ENCODE assay signal across 23 cellular contexts in genomic region chr10:2019281-2019680, GRCh38.
DNase-seq lines count a peak whose midpoint lies in the region; ATAC-seq, FAIRE-seq and TF ChIP-seq lines count a peak whose summit lies in the region.
"Had no signal": no experiment of that assay in that cellular context is flagged by ENCODE, and none has a peak within 500 bp of the region (broad histone marks: within the 10 kb centered on the region; RNA-seq: fewer than 3 reads in every experiment).

No MANE protein-coding gene starts in this region.

- H4K91ac ChIP-seq in trophoblast cell (ENCODE audit: low read depth, low read length), result no peak overlapping the region

- H2AFZ ChIP-seq in trophoblast cell (ENCODE audit: insufficient read depth, low read length, poor library complexity), result no peak overlapping the region
- H2AFZ ChIP-seq: GM23338 had no signal

- no peak for TF ChIP-seq CTCF in Caco-2 (IDR thresholded peaks at IDR 0.05; ENCODE audit: insufficient read depth in 1 of 2, low read depth in 1 of 2, low read length in 1 of 2, severe bottlenecking in 1 of 2, unreplicated experiment in 1 of 2)

- H3K4me2 ChIP-seq in trophoblast cell (ENCODE audit: low read length), result no peak overlapping the region
- H3K4me2 ChIP-seq: A549, GM23338 had no signal

- no peaks in the 10 kb centered on the region for H3K27me3 ChIP-seq in trophoblast cell (ENCODE audit: insufficient read depth, low read length)
- no peaks in the 10 kb centered on the region for H3K27me3 ChIP-seq in Caco-2 (replicated peaks; ENCODE audit: control insufficient read depth, insufficient read depth, low read length)

- no TSS peak for BruUV-seq in Caco-2 (replicated peaks; lab: Mats Ljungman, UMichigan)

- H2BK12ac ChIP-seq in trophoblast cell (ENCODE audit: low read length), result no peak overlapping the region

- H3K27ac Mint-ChIP-seq in stimulated activated naive CD8-positive, alpha-beta T cell treated with anti-CD3 and anti-CD28 coated beads, Interleukin-15, Interleukin-2, amounts not matched to agents 100 ng/mL and 50 ng/mL, for 24 hours, result peak overlapping the region; percentile 40
- H3K27ac Mint-ChIP-seq in stimulated activated naive CD8-positive, alpha-beta T cell treated with anti-CD3 and anti-CD28 coated beads, Interleukin-15, amount 100 ng/mL, for 72 hours, result no peak overlapping the region
- H3K27ac Mint-ChIP-seq in Caco-2 (ENCODE audit: unreplicated experiment), result no peak overlapping the region
- H3K27ac Mint-ChIP-seq: CD4-positive, alpha-beta T cell; GM23338; HFFc6 had no signal

- no peaks in the 10 kb centered on the region for H3K79me2 ChIP-seq in trophoblast cell (ENCODE audit: control insufficient read depth, insufficient read depth, low read length, poor library complexity)

- H3K4ac ChIP-seq in trophoblast cell (ENCODE audit: low read depth, low read length), result no peak overlapping the region

- H2AK5ac ChIP-seq in trophoblast cell (ENCODE audit: low read length), result no peak overlapping the region

- H2BK120ac ChIP-seq in trophoblast cell (ENCODE audit: insufficient read depth, low read length, poor library complexity), result no peak overlapping the region

- no CpG with 5 or more reads among the region's 3 CpGs for WGBS in trophoblast cell (ENCODE audit: extremely low coverage, insufficient coverage, insufficient read length)

- DNase-seq in stimulated activated naive CD8-positive, alpha-beta T cell treated with anti-CD3 and anti-CD28 coated beads, Interleukin-15, amount 100 ng/mL, for 72 hours, result no peak
- DNase-seq in NCI-H1694 (lab: John Stamatoyannopoulos, UW) (peak; percentile 45), NCI-H2171 treated with DMSO at 0.1 percent for 48 hours (lab: John Stamatoyannopoulos, UW) (peak; percentile 22), trophoblast cell (no peak), Caco-2 (no peak), HTR-8/SVneo (ENCODE audit: insufficient read length, low spot score) (no peak)
- DNase-seq: 8988T; Calu3; CD4-positive, alpha-beta T cell; CD8-positive, alpha-beta memory T cell; DMS53; DMS79 treated with DMSO at 0.1 percent for 48 hours; GF-D8; HFFc6 had no signal

- no peak overlapping the region for H3K4me3 Mint-ChIP-seq in stimulated activated naive CD8-positive, alpha-beta T cell treated with anti-CD3 and anti-CD28 coated beads, Interleukin-15, Interleukin-2, amounts not matched to agents 100 ng/mL and 50 ng/mL, for 24 hours
- no peak overlapping the region for H3K4me3 Mint-ChIP-seq in stimulated activated naive CD8-positive, alpha-beta T cell treated with anti-CD3 and anti-CD28 coated beads, Interleukin-15, amount 100 ng/mL, for 72 hours
- H3K4me3 Mint-ChIP-seq in Caco-2 (ENCODE audit: unreplicated experiment), result no peak overlapping the region
- H3K4me3 Mint-ChIP-seq: CD4-positive, alpha-beta T cell; CD8-positive, alpha-beta memory T cell; GM23338; HFFc6 had no signal

- POLR2A ChIA-PET in Caco-2 (lab: Charles Lee), result no interaction called here

- H3K4me1 ChIP-seq in trophoblast cell (ENCODE audit: control insufficient read depth in 1 of 2, insufficient read depth in 2 of 2, low read length in 2 of 2) (no peaks in the 10 kb centered on the region), Caco-2 (no peaks in the 10 kb centered on the region)
- H3K4me1 ChIP-seq: A549, HAP-1 had no signal

- H3K4me1 Mint-ChIP-seq in stimulated activated naive CD8-positive, alpha-beta T cell treated with anti-CD3 and anti-CD28 coated beads, Interleukin-15, Interleukin-2, amounts not matched to agents 100 ng/mL and 50 ng/mL, for 24 hours (ENCODE audit: low read depth), result no peaks in the 10 kb centered on the region
- H3K4me1 Mint-ChIP-seq in stimulated activated naive CD8-positive, alpha-beta T cell treated with anti-CD3 and anti-CD28 coated beads, Interleukin-15, amount 100 ng/mL, for 72 hours, result no peaks in the 10 kb centered on the region
- peaks cover 3% of the 10 kb centered on the region for H3K4me1 Mint-ChIP-seq in Caco-2 (ENCODE audit: low read depth, unreplicated experiment)
- H3K4me1 Mint-ChIP-seq: CD8-positive, alpha-beta memory T cell; GM23338 had no signal

- H3K27me3 Mint-ChIP-seq in stimulated activated naive CD8-positive, alpha-beta T cell treated with anti-CD3 and anti-CD28 coated beads, Interleukin-15, Interleukin-2, amounts not matched to agents 100 ng/mL and 50 ng/mL, for 24 hours, result no peaks in the 10 kb centered on the region
- peaks cover 8% of the 10 kb centered on the region for H3K27me3 Mint-ChIP-seq in stimulated activated naive CD8-positive, alpha-beta T cell treated with anti-CD3 and anti-CD28 coated beads, Interleukin-15, amount 100 ng/mL, for 72 hours
- H3K27me3 Mint-ChIP-seq in Caco-2 (ENCODE audit: insufficient read depth, unreplicated experiment), result peaks cover 4% of the 10 kb centered on the region
- H3K27me3 Mint-ChIP-seq: CD4-positive, alpha-beta T cell had no signal

- H3K79me1 ChIP-seq in trophoblast cell (ENCODE audit: low read length), result no peaks in the 10 kb centered on the region

- no peak overlapping the region for H3K14ac ChIP-seq in trophoblast cell (ENCODE audit: low read length)

- no peak overlapping the region for H3K4me3 ChIP-seq in trophoblast cell (ENCODE audit: low read depth, low read length)
- H3K4me3 ChIP-seq in Caco-2 (ENCODE audit: low read depth, low read length), result no peak overlapping the region
- H3K4me3 ChIP-seq: A549, GM23338, HAP-1 had no signal

- CTCF ChIA-PET in Caco-2 (lab: Charles Lee), result interaction anchor here (0.5 kb wide), 1 partner anchor 22 kb away, joined by 3 read pairs; no protein-coding TSS in a partner anchor

- peak overlapping the region; percentile 69 for H3K9ac ChIP-seq in trophoblast cell (ENCODE audit: low read length)

- no peak overlapping the region for H2BK5ac ChIP-seq in trophoblast cell (ENCODE audit: low read depth, low read length, poor library complexity)

- intact Hi-C loops in Caco-2 (cut with micrococcal nuclease; ENCODE audit: unreplicated experiment), result no loop called here

- no peak for ATAC-seq in stimulated activated naive CD8-positive, alpha-beta T cell treated with anti-CD3 and anti-CD28 coated beads, Interleukin-15, amount 100 ng/mL, for 72 hours
- no peak for ATAC-seq in GM18519 (IDR thresholded peaks at IDR 0.05; ENCODE audit: low FRiP score, unreplicated experiment)
- ATAC-seq: A549, GM23338 had no signal

- no peak overlapping the region for H4K8ac ChIP-seq in trophoblast cell (ENCODE audit: low read depth, low read length)

- H4K12ac ChIP-seq in trophoblast cell (ENCODE audit: low read depth, low read length), result no peak overlapping the region

- FAIRE-seq in HTR-8/SVneo (lab: Jason Lieb, UNC), result no peak
- FAIRE-seq: A549, GM12891, GM18507, H54 had no signal

- H3K9me3 ChIP-seq in trophoblast cell (ENCODE audit: insufficient read depth, low read depth, low read length), result peaks cover 4% of the 10 kb centered on the region
- no peaks in the 10 kb centered on the region for H3K9me3 ChIP-seq in Caco-2
- H3K9me3 ChIP-seq: A549, HAP-1 had no signal

- H3K36me3 Mint-ChIP-seq in stimulated activated naive CD8-positive, alpha-beta T cell treated with anti-CD3 and anti-CD28 coated beads, Interleukin-15, Interleukin-2, amounts not matched to agents 100 ng/mL and 50 ng/mL, for 24 hours (ENCODE audit: low read depth), result no peaks in the 10 kb centered on the region
- H3K36me3 Mint-ChIP-seq in Caco-2 (ENCODE audit: insufficient read depth, unreplicated experiment), result no peaks in the 10 kb centered on the region
- H3K36me3 Mint-ChIP-seq: CD14-positive monocyte; CD8-positive, alpha-beta memory T cell had no signal

- no peaks in the 10 kb centered on the region for H3K9me3 Mint-ChIP-seq in stimulated activated naive CD8-positive, alpha-beta T cell treated with anti-CD3 and anti-CD28 coated beads, Interleukin-15, Interleukin-2, amounts not matched to agents 100 ng/mL and 50 ng/mL, for 24 hours
- no peaks in the 10 kb centered on the region for H3K9me3 Mint-ChIP-seq in stimulated activated naive CD8-positive, alpha-beta T cell treated with anti-CD3 and anti-CD28 coated beads, Interleukin-15, amount 100 ng/mL, for 72 hours
- H3K9me3 Mint-ChIP-seq in Caco-2 (ENCODE audit: unreplicated experiment), result no peaks in the 10 kb centered on the region
- H3K9me3 Mint-ChIP-seq: CD4-positive, alpha-beta T cell; GM23338 had no signal

- H3K18ac ChIP-seq in trophoblast cell (ENCODE audit: low read length), result no peak overlapping the region

- H3K36me3 ChIP-seq in trophoblast cell (ENCODE audit: control insufficient read depth in 1 of 2, insufficient read depth in 2 of 2, low read length in 2 of 2) (no peaks in the 10 kb centered on the region), Caco-2 (ENCODE audit: control insufficient read depth, insufficient read depth, low read length) (no peaks in the 10 kb centered on the region)
- H3K36me3 ChIP-seq: HAP-1 had no signal

- no peak overlapping the region for H3K23ac ChIP-seq in trophoblast cell (ENCODE audit: low read length)

- no peak overlapping the region for H3K27ac ChIP-seq in trophoblast cell (ENCODE audit: low read depth, low read length)
- H3K27ac ChIP-seq: A549 had no signal

Comparison
In these comparisons a context has a peak if more than half of its experiments do, and no peak if none do; other contexts are left out.
1. DNase-seq: peak in NCI-H1694 (single experiment) and NCI-H2171 treated with DMSO at 0.1 percent for 48 hours (single experiment); none in stimulated activated naive CD8-positive, alpha-beta T cell treated with anti-CD3 and anti-CD28 coated beads, Interleukin-15, amount 100 ng/mL, for 72 hours (0 of 2), trophoblast cell (0 of 2), Caco-2 (0 of 2) and HTR-8/SVneo (single experiment).